24 cellular contexts compared by ENCODE assay signal in genomic region chr7:82760831-82761230, GRCh38.
DNase-seq lines count a peak whose midpoint lies in the region; ATAC-seq, FAIRE-seq and TF ChIP-seq lines count a peak whose summit lies in the region.
"Had no signal": no experiment of that assay in that cellular context is flagged by ENCODE, and none has a peak within 500 bp of the region (broad histone marks: within the 10 kb centered on the region; RNA-seq: fewer than 3 reads in every experiment).

No MANE protein-coding gene starts in this region.

- no peak overlapping the region for H3K4me2 ChIP-seq in astrocyte (ENCODE audit: low read length)
- H3K4me2 ChIP-seq in MM.1S (ENCODE audit: low read depth, low read length): no peak overlapping the region

- H3K4me1 ChIP-seq in HUES6 (ENCODE audit: control insufficient read depth, insufficient read depth, low read length): peaks cover 25% of the 10 kb centered on the region
- H3K4me1 ChIP-seq in astrocyte (ENCODE audit: insufficient read depth, low read length): no peaks in the 10 kb centered on the region
- no peaks in the 10 kb centered on the region for H3K4me1 ChIP-seq in gastroesophageal sphincter
- no peaks in the 10 kb centered on the region for H3K4me1 ChIP-seq in MM.1S (ENCODE audit: low read length)

- no peaks in the 10 kb centered on the region for H3K36me3 Mint-ChIP-seq in astrocyte (ENCODE audit: low read depth, unreplicated experiment)
- H3K36me3 Mint-ChIP-seq: CD8-positive, alpha-beta T cell had no signal

- DNase-seq in ACHN (peak; percentile 25), astrocyte (ENCODE audit: low read depth) (peak; percentile 31), iris pigment epithelial cell (ENCODE audit: low read depth) (peak; percentile 6), MM.1S (no peak)
- DNase-seq in activated CD4-positive, alpha-beta T cell treated with anti-CD3 and anti-CD28 coated beads, Interleukin-2, amount 50 U/mL, for 48 hours: no peak
- no peak for DNase-seq in activated CD8-positive, alpha-beta memory T cell treated with anti-CD3 and anti-CD28 coated beads, Interleukin-2, amount 50 U/mL, for 4 hours
- DNase-seq: 8988T; AML-193; C1 segment of cervical spinal cord; CD8-positive, alpha-beta T cell; DMS153; NCI-H1092; NCI-H187 treated with DMSO at 0.1 percent for 48 hours; NCI-H2227 treated with DMSO at 0.1 percent for 48 hours; NCI-H510A; SHP77 treated with DMSO at 0.1 percent for 48 hours had no signal

- H3F3A ChIP-seq in MM.1S (ENCODE audit: insufficient read depth, low read length): no peaks in the 10 kb centered on the region

- H3K9me3 ChIP-seq in HUES6 (ENCODE audit: control insufficient read depth, insufficient read depth, low read depth, low read length) (no peaks in the 10 kb centered on the region), astrocyte (ENCODE audit: insufficient read depth, low read depth, low read length) (no peaks in the 10 kb centered on the region), gastroesophageal sphincter (no peaks in the 10 kb centered on the region), MM.1S (replicated peaks; ENCODE audit: insufficient read depth, low read length) (no peaks in the 10 kb centered on the region)

- TF ChIP-seq CTCF in astrocyte (IDR thresholded peaks at IDR 0.05; ENCODE audit: insufficient read depth, low read depth, low read length) (no peak), gastroesophageal sphincter (IDR thresholded peaks at IDR 0.05) (no peak), MM.1S (IDR thresholded peaks at IDR 0.05; ENCODE audit: low read length) (no peak)

- H3K9ac ChIP-seq in HUES6 (ENCODE audit: low read length) (no peak overlapping the region), astrocyte (ENCODE audit: low read length) (no peak overlapping the region), MM.1S (ENCODE audit: low read length) (no peak overlapping the region)

- in situ Hi-C loops in ACHN (cut with HindIII; ENCODE audit: low pct_ligation_motif_present, low pct_unique_long_range_greater_than_20kb, low sequenced_read_pairs): no loop called here

- no peak for ATAC-seq in gastroesophageal sphincter
- ATAC-seq: CD8-positive, alpha-beta T cell; K562 had no signal

- H3K79me2 ChIP-seq in astrocyte (ENCODE audit: insufficient read depth, low read length): no peaks in the 10 kb centered on the region
- no peaks in the 10 kb centered on the region for H3K79me2 ChIP-seq in MM.1S (ENCODE audit: low read length)

- peak overlapping the region; percentile 67; the same call in 1 of the 2 replicates for H3K27ac ChIP-seq in HUES6 (ENCODE audit: low read depth, low read length)
- no peak overlapping the region for H3K27ac ChIP-seq in astrocyte (ENCODE audit: low read depth, low read length)
- H3K27ac ChIP-seq in gastroesophageal sphincter: no peak overlapping the region
- H3K27ac ChIP-seq in MM.1S (ENCODE audit: low read length): no peak overlapping the region
- H3K27ac ChIP-seq: RWPE1, SK-N-MC had no signal

- H4K20me1 ChIP-seq in astrocyte (ENCODE audit: insufficient read depth, low read length): no peaks in the 10 kb centered on the region
- no peaks in the 10 kb centered on the region for H4K20me1 ChIP-seq in MM.1S (ENCODE audit: insufficient read depth, low read length)

- no peak for FAIRE-seq in astrocyte (lab: Jason Lieb, UNC)
- FAIRE-seq: GM19239, H54, HTR-8/SVneo, K562 had no signal

- H3K4me3 ChIP-seq in HUES6 (ENCODE audit: low read depth, low read length): no peak overlapping the region
- H3K4me3 ChIP-seq in astrocyte (ENCODE audit: insufficient read depth, low read depth, low read length): no peak overlapping the region
- no peak overlapping the region for H3K4me3 ChIP-seq in gastroesophageal sphincter
- no peak overlapping the region for H3K4me3 ChIP-seq in MM.1S (ENCODE audit: low read length)
- H3K4me3 ChIP-seq: K562, SK-N-MC had no signal

- H3K36me3 ChIP-seq in HUES6 (ENCODE audit: control insufficient read depth, insufficient read depth, low read length) (no peaks in the 10 kb centered on the region), astrocyte (ENCODE audit: insufficient read depth, low read length) (no peaks in the 10 kb centered on the region), gastroesophageal sphincter (no peaks in the 10 kb centered on the region), MM.1S (replicated peaks; ENCODE audit: insufficient read depth, low read length) (no peaks in the 10 kb centered on the region)

- H3K27me3 ChIP-seq in HUES6 (ENCODE audit: control insufficient read depth, insufficient read depth, low read length) (no peaks in the 10 kb centered on the region), astrocyte (ENCODE audit: insufficient read depth, low read length) (no peaks in the 10 kb centered on the region), gastroesophageal sphincter (no peaks in the 10 kb centered on the region), MM.1S (replicated peaks; ENCODE audit: insufficient read depth, low read length) (no peaks in the 10 kb centered on the region)

- H3K4me1 Mint-ChIP-seq in astrocyte (ENCODE audit: low read depth, unreplicated experiment): peaks cover 17% of the 10 kb centered on the region

- H3K4me3 Mint-ChIP-seq in astrocyte (ENCODE audit: unreplicated experiment): no peak overlapping the region
- H3K4me3 Mint-ChIP-seq: CD8-positive, alpha-beta T cell had no signal

- H3K27ac Mint-ChIP-seq in astrocyte (ENCODE audit: unreplicated experiment): no peak overlapping the region
- H3K27ac Mint-ChIP-seq: CD8-positive, alpha-beta T cell had no signal

- H2AFZ ChIP-seq in astrocyte (ENCODE audit: low read depth, low read length) (no peak overlapping the region), MM.1S (ENCODE audit: low read length) (no peak overlapping the region)

- no peak for TF ChIP-seq EP300 in gastroesophageal sphincter (IDR thresholded peaks at IDR 0.05)

- WGBS in gastroesophageal sphincter (ENCODE audit: low coverage in 1 of 2), 2 donors: 57 to 78% methylated on average over 1 to 2 of the region's 2 CpGs

- H3K9me2 ChIP-seq in MM.1S (replicated peaks; ENCODE audit: insufficient read depth, low read length): no peaks in the 10 kb centered on the region

- TF ChIP-seq POLR2A in gastroesophageal sphincter (IDR thresholded peaks at IDR 0.05): no peak

- H3K27me3 Mint-ChIP-seq in astrocyte (ENCODE audit: low read depth, unreplicated experiment): no peaks in the 10 kb centered on the region

- H3K9me3 Mint-ChIP-seq in astrocyte (ENCODE audit: unreplicated experiment): no peaks in the 10 kb centered on the region
- H3K9me3 Mint-ChIP-seq: CD8-positive, alpha-beta T cell had no signal

Comparison
In these comparisons a context has a peak if more than half of its experiments do, and no peak if none do; other contexts are left out.
1. DNase-seq: peak in ACHN (single experiment), astrocyte (single experiment) and iris pigment epithelial cell (single experiment); none in MM.1S (single experiment), activated CD4-positive, alpha-beta T cell treated with anti-CD3 and anti-CD28 coated beads, Interleukin-2, amount 50 U/mL, for 48 hours (0 of 2) and activated CD8-positive, alpha-beta memory T cell treated with anti-CD3 and anti-CD28 coated beads, Interleukin-2, amount 50 U/mL, for 4 hours (single experiment).